24 cellular contexts compared by ENCODE assay signal in the genomic region with DNA sequence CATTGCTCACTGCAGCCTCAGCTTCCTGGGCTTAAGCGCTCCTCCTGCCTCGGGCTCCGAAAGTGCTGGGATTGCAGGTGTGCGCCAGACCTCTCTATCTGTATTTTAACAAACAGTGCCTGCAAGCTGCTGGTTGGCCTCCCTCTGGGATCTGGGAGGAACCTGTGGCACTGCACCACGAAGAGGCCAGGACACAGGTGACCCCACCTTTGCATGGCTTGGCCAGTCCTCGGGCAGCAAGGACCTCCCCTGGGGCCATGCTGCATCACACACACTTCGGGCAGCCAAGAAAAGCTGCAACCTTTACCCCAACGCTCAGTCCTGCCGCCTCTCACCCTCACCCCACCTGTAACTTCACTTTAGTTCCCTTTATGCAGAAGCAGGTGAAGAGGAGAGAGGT.
"Had no signal": no experiment of that assay in that cellular context is flagged by ENCODE, and none has a peak within 500 bp of the region (broad histone marks: within the 10 kb centered on the region; RNA-seq: fewer than 3 reads in every experiment).

No MANE protein-coding gene starts in this region.

- H3K27ac ChIP-seq: brain microvascular endothelial cell, SJCRH30 had no signal

- H3K27me3 ChIP-seq: brain microvascular endothelial cell, SJCRH30 had no signal

- DNase-seq: activated CD4-positive, alpha-beta memory T cell treated with anti-CD3 and anti-CD28 coated beads for 36 hours; activated CD4-positive, alpha-beta T cell treated with anti-CD3 and anti-CD28 coated beads, Interleukin-2, amount 10 ng/mL, durations not matched to agents 7 days and 5 days; activated CD4-positive, CD25-positive, alpha-beta regulatory T cell; activated CD8-positive, alpha-beta memory T cell treated with anti-CD3 and anti-CD28 coated beads for 24 hours; activated effector memory CD4-positive, alpha-beta T cell treated with anti-CD3 and anti-CD28 coated beads, Interleukin-2, amount 50 U/mL, for 16 hours; activated naive CD4-positive, alpha-beta T cell treated with anti-CD3 and anti-CD28 coated beads for 36 hours; activated T-cell treated with anti-CD3 and anti-CD28 coated beads, Interleukin-2, amount 50 U/mL, for 4 hours; amygdala; brain microvascular endothelial cell; caudate nucleus; KBM-7; NCI-H1092; NCI-H1417; NCI-H1694; NCI-H2029; NCI-H2107; NCI-H2171 treated with DMSO at 0.1 percent for 48 hours; NCI-H510A treated with DMSO at 0.1 percent for 48 hours; NCI-H69; PC-9; Right ventricle myocardium superior; SJCRH30; SK-N-SH; T-helper 1 cell had no signal

- H3K9me3 ChIP-seq: SJCRH30, SK-N-SH had no signal

- ATAC-seq: activated T-cell treated with anti-CD3 and anti-CD28 coated beads, Interleukin-2, amount 50 U/mL, for 4 hours had no signal

- H3K4me3 ChIP-seq: PC-9, SJCRH30 had no signal
